28 cellular contexts compared by ENCODE assay signal in the genomic region with DNA sequence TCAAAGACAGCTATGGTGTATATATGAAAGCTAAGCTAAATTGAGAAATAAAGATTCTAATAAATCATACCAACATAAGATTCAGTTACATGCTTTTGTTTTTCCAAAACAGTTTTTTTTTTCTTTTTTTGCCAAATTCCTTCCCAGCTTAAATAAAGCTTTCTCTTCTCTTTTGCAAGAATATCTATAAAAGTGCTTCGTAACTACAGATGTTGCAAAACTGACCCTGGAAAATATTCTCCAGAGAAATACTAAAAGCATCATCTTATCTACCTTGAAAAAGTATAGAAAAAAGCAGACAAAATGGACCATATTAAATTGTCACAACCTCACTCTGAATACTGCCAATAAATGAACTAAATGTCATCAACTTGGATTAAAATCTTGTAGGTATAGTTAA.
"Had no signal": no experiment of that assay in that cellular context is flagged by ENCODE, and none has a peak within 500 bp of the region (broad histone marks: within the 10 kb centered on the region; RNA-seq: fewer than 3 reads in every experiment).

No MANE protein-coding gene starts in this region.

- H3K36me3 Mint-ChIP-seq: natural killer cell treated with Interleukin-12 subunit alpha and Interleukin-12 subunit beta and Interleukin-15 and Interleukin-18, amount 100 ng/mL, for 72 hours had no signal

- H3K27ac Mint-ChIP-seq: dendritic cell treated with granulocyte-macrophage colony-stimulating factor and Interleukin-4, amounts not matched to agents 40 ng/mL and 50 ng/mL, for 4 days; endodermal cell; immature natural killer cell; mesothelial cell of epicardium; naive B cell; natural killer cell treated with Interleukin-12 subunit alpha and Interleukin-12 subunit beta and Interleukin-15 and Interleukin-18, amount 100 ng/mL, for 72 hours; progenitor cell of endocrine pancreas; stimulated activated effector memory CD8-positive, alpha-beta T cell treated with anti-CD3 and anti-CD28 coated beads, Interleukin-12 subunit alpha, Interleukin-12 subunit beta, amount 100 ng/mL, for 72 hours; stimulated activated naive CD8-positive, alpha-beta T cell treated with anti-CD3 and anti-CD28 coated beads, Interleukin-15, Interleukin-2, amounts not matched to agents 100 ng/mL and 50 ng/mL, for 24 hours had no signal

- H3K79me2 ChIP-seq: parathyroid adenoma had no signal

- H3K4me3 ChIP-seq: colonic mucosa, mucosa of descending colon, thoracic aorta, tibial nerve, upper lobe of left lung had no signal

- H3K27ac ChIP-seq: colonic mucosa, epithelial cell of prostate, neutrophil, parathyroid adenoma, thoracic aorta, tibial nerve, upper lobe of left lung had no signal

- H3K9me3 Mint-ChIP-seq: dendritic cell treated with granulocyte-macrophage colony-stimulating factor and Interleukin-4, amounts not matched to agents 40 ng/mL and 50 ng/mL, for 4 days; endodermal cell; immature natural killer cell; mesothelial cell of epicardium; naive B cell; natural killer cell treated with Interleukin-12 subunit alpha and Interleukin-12 subunit beta and Interleukin-15 and Interleukin-18, amount 100 ng/mL, for 72 hours; neural crest cell; stimulated activated effector memory CD8-positive, alpha-beta T cell treated with anti-CD3 and anti-CD28 coated beads, Interleukin-12 subunit alpha, Interleukin-12 subunit beta, amount 100 ng/mL, for 72 hours; stimulated activated naive CD8-positive, alpha-beta T cell treated with anti-CD3 and anti-CD28 coated beads, Interleukin-15, Interleukin-2, amounts not matched to agents 100 ng/mL and 50 ng/mL, for 24 hours had no signal

- DNase-seq: colonic mucosa; effector CD8-positive, alpha-beta T cell; endodermal cell; foreskin melanocyte; hypothalamus; immature natural killer cell; mesenchymal stem cell; mucosa of descending colon; naive B cell; stimulated activated CD4-positive, alpha-beta T cell treated with anti-CD3 and anti-CD28 coated beads, Interleukin-2, amount 100 ng/mL, for 24 hours; stimulated activated CD4-positive, alpha-beta T cell treated with anti-CD3 and anti-CD28 coated beads, Interleukin-4, amount 100 ng/mL, for 24 hours; upper lobe of left lung had no signal

- H3K9me3 ChIP-seq: colonic mucosa, mucosa of descending colon, neutrophil, thoracic aorta, tibial nerve, upper lobe of left lung had no signal

- H3K27me3 Mint-ChIP-seq: dendritic cell treated with granulocyte-macrophage colony-stimulating factor and Interleukin-4, amounts not matched to agents 40 ng/mL and 50 ng/mL, for 4 days; naive B cell; natural killer cell treated with Interleukin-12 subunit alpha and Interleukin-12 subunit beta and Interleukin-15 and Interleukin-18, amount 100 ng/mL, for 72 hours; progenitor cell of endocrine pancreas; stimulated activated naive CD8-positive, alpha-beta T cell treated with anti-CD3 and anti-CD28 coated beads, Interleukin-15, Interleukin-2, amounts not matched to agents 100 ng/mL and 50 ng/mL, for 24 hours had no signal

- H3K4me1 ChIP-seq: colonic mucosa, parathyroid adenoma, tibial nerve had no signal

- H3K36me3 ChIP-seq: colonic mucosa, neutrophil had no signal

- H3K27me3 ChIP-seq: colonic mucosa, neutrophil, tibial nerve, upper lobe of left lung had no signal

- H3K4me3 Mint-ChIP-seq: dendritic cell treated with granulocyte-macrophage colony-stimulating factor and Interleukin-4, amounts not matched to agents 40 ng/mL and 50 ng/mL, for 4 days; endodermal cell; immature natural killer cell; mesothelial cell of epicardium; naive B cell; natural killer cell treated with Interleukin-12 subunit alpha and Interleukin-12 subunit beta and Interleukin-15 and Interleukin-18, amount 100 ng/mL, for 72 hours; neural crest cell; stimulated activated effector memory CD8-positive, alpha-beta T cell treated with anti-CD3 and anti-CD28 coated beads, Interleukin-12 subunit alpha, Interleukin-12 subunit beta, amount 100 ng/mL, for 72 hours; stimulated activated naive CD8-positive, alpha-beta T cell treated with anti-CD3 and anti-CD28 coated beads, Interleukin-15, Interleukin-2, amounts not matched to agents 100 ng/mL and 50 ng/mL, for 24 hours had no signal

- FAIRE-seq: keratinocyte, urothelium cell line had no signal

- H2AFZ ChIP-seq: parathyroid adenoma had no signal

- ATAC-seq: esophagus mucosa; mucosa of descending colon; natural killer cell treated with Interleukin-12 subunit alpha and Interleukin-12 subunit beta and Interleukin-15 and Interleukin-18, amount 100 ng/mL, for 72 hours; sciatic nerve; stimulated activated effector memory CD8-positive, alpha-beta T cell treated with anti-CD3 and anti-CD28 coated beads, Interleukin-12 subunit alpha, Interleukin-12 subunit beta, amount 100 ng/mL, for 72 hours had no signal

- H3K9ac ChIP-seq: parathyroid adenoma had no signal

- H3K4me1 Mint-ChIP-seq: immature natural killer cell; stimulated activated effector memory CD8-positive, alpha-beta T cell treated with anti-CD3 and anti-CD28 coated beads, Interleukin-12 subunit alpha, Interleukin-12 subunit beta, amount 100 ng/mL, for 72 hours had no signal
